Comparison of ENCODE assay signal across 15 cellular contexts in genomic region chr22:19063581-19064353, GRCh38.
"Had no signal": no experiment of that assay in that cellular context is flagged by ENCODE, and none has a peak within 500 bp of the region (broad histone marks: within the 10 kb centered on the region; RNA-seq: fewer than 3 reads in every experiment).

No MANE protein-coding gene starts in this region.

- H3K4me1 ChIP-seq: SJCRH30 had no signal

- DNase-seq: activated CD4-positive, alpha-beta T cell treated with anti-CD3 and anti-CD28 coated beads, Interleukin-2, amount 50 U/mL, for 4 hours; activated gamma-delta T cell treated with Interleukin-2 at 50 U/mL for 16 hours; activated T-cell treated with anti-CD3 and anti-CD28 coated beads, Interleukin-2, amount 50 U/mL, for 4 hours; caudate nucleus; endodermal cell; naive B cell; SJCRH30; stimulated activated CD4-positive, alpha-beta T cell treated with anti-CD3 and anti-CD28 coated beads, Interleukin-2, amount 100 ng/mL, for 48 hours; stimulated activated naive CD8-positive, alpha-beta T cell treated with anti-CD3 and anti-CD28 coated beads, Interleukin-15, Interleukin-2, amounts not matched to agents 100 U/mL and 50 U/mL, for 24 hours had no signal

- H3K27ac Mint-ChIP-seq: progenitor cell of endocrine pancreas, type B pancreatic cell had no signal

- H3K9me3 Mint-ChIP-seq: activated T-cell treated with anti-CD3 and anti-CD28 coated beads, Interleukin-2, amount 50 U/mL, for 4 hours; endodermal cell; naive B cell; type B pancreatic cell had no signal

- ATAC-seq: activated CD4-positive, CD25-positive, alpha-beta regulatory T cell treated with anti-CD3 and anti-CD28 coated beads, Interleukin-2, amount 50 U/mL, for 24 hours; activated T-cell treated with anti-CD3 and anti-CD28 coated beads, Interleukin-2, amount 50 U/mL, for 4 hours; stimulated activated naive CD8-positive, alpha-beta T cell treated with anti-CD3 and anti-CD28 coated beads, Interleukin-15, Interleukin-2, amounts not matched to agents 100 U/mL and 50 U/mL, for 24 hours had no signal

- H3K4me1 Mint-ChIP-seq: endodermal cell had no signal

- H3K27ac ChIP-seq: SJCRH30, suprapubic skin had no signal

- H3K9me3 ChIP-seq: neutrophil, SJCRH30, suprapubic skin had no signal

- H3K27me3 ChIP-seq: neutrophil, SJCRH30, suprapubic skin had no signal

- H3K4me3 ChIP-seq: lung, SJCRH30, suprapubic skin had no signal

- H3K27me3 Mint-ChIP-seq: naive B cell, progenitor cell of endocrine pancreas, type B pancreatic cell had no signal

- H3K4me3 Mint-ChIP-seq: activated T-cell treated with anti-CD3 and anti-CD28 coated beads, Interleukin-2, amount 50 U/mL, for 4 hours; endodermal cell; naive B cell; type B pancreatic cell had no signal
